Comparison of ENCODE assay signal across 6 cellular contexts in genomic region chr11:64875369-64876225, GRCh38. TPM values are rescaled to one million over a fixed set of nuclear protein-coding genes. Genes with fewer than 3 reads are reported as not detected.
A peak's percentile ranks its signal among the peaks of the same experiment; 100 is the strongest.
DNase-seq lines count a peak whose midpoint lies in the region; ATAC-seq, FAIRE-seq and TF ChIP-seq lines count a peak whose summit lies in the region.

No MANE protein-coding gene starts in this region.

- SMC1A ChIA-PET in GM12878 (lab: Charles Lee; ENCODE audit: uncharacterized antibody, unreplicated experiment): interaction anchor here (0.9 to 11.5 kb wide), 9 partner anchors 10 to 153 kb away, joined by 3 to 227 read pairs (median 4); partner anchors contain the start of gene BATF2

- TF ChIP-seq CTCF in HL-60 (IDR thresholded peaks at IDR 0.05; ENCODE audit: insufficient read depth, low read length) (no peak), GM12878 (IDR thresholded peaks at IDR 0.05 in 2 of 3, conservative IDR thresholded peaks at IDR 0.05 in 1 of 3; ENCODE audit: control insufficient read depth in 2 of 3, extremely low read depth in 1 of 3, insufficient read depth in 1 of 3, low read depth in 3 of 3, low read length in 3 of 3) (no peak), progenitor cell of endocrine pancreas (IDR thresholded peaks at IDR 0.05; ENCODE audit: unreplicated experiment) (no peak)

- peaks cover 3% of the 10 kb centered on the region; the same call in 1 of the 2 replicates for H4K20me1 ChIP-seq in GM12878 (ENCODE audit: control insufficient read depth, insufficient read depth)

- H3K36me3 ChIP-seq in GM12878 (ENCODE audit: control insufficient read depth in 2 of 2, insufficient read depth in 2 of 2, low read length in 1 of 2): peaks cover 0 to 21% of the 10 kb centered on the region in 2 experiments

- in situ Hi-C loops in GM12878 (cut with MboI): no loop called here

- intact Hi-C loops in GM12878 (cut with micrococcal nuclease; ENCODE audit: unreplicated experiment): loop anchor here (2.0 to 10.0 kb wide), 3 partner anchors 17 to 839 kb away; partner anchors contain the start of genes KAT5 and MAP3K11

- no peaks in the 10 kb centered on the region for H3K9me3 ChIP-seq in GM12878 (replicated peaks; ENCODE audit: control insufficient read depth, insufficient read depth, low read length)

- TF ChIP-seq RAD21 in GM12878 (IDR thresholded peaks at IDR 0.05; ENCODE audit: insufficient read depth, low read depth, low read length): no peak

- H3K27me3 Mint-ChIP-seq in progenitor cell of endocrine pancreas: no peaks in the 10 kb centered on the region

- H3K9me3 Mint-ChIP-seq in progenitor cell of endocrine pancreas (ENCODE audit: low read depth): no peaks in the 10 kb centered on the region

- H3K4me3 ChIP-seq in HL-60 (replicated peaks; ENCODE audit: insufficient read depth, low read length) (peak overlapping the region; percentile 86), GM12878 (peak overlapping the region; percentile 89)

- DNase-seq in HL-60 (ENCODE audit: low read depth in 1 of 2, low spot score in 1 of 2) (peak; percentile 80 to 94), GM12878 (ENCODE audit: low read depth, low spot score) (no peak), progenitor cell of endocrine pancreas (ENCODE audit: low spot score, unreplicated experiment) (no peak), HPDE6-E6E7 (ENCODE audit: extremely low spot score) (no peak)

- POLR2A ChIA-PET in GM12878 (lab: Charles Lee): interaction anchor here (0.8 to 19.9 kb wide), 4 partner anchors 11 to 97 kb away, joined by 3 to 620 read pairs (median 5); partner anchors contain the start of gene SF1

- TF ChIP-seq EP300 in GM12878 (IDR thresholded peaks at IDR 0.05; ENCODE audit: borderline replicate concordance in 1 of 2, control insufficient read depth in 1 of 2, low read depth in 2 of 2, low read length in 2 of 2): no peak

- FAIRE-seq in GM12878 (lab: Jason Lieb, UNC): no peak

- peak overlapping the region; percentile 77 for H3K27ac ChIP-seq in HL-60 (replicated peaks)
- peak overlapping the region; percentile 84 for H3K27ac ChIP-seq in GM12878 (ENCODE audit: control insufficient read depth, insufficient read depth)

- peaks cover 84% of the 10 kb centered on the region for H3K79me2 ChIP-seq in GM12878 (ENCODE audit: control insufficient read depth, insufficient read depth, low read length)

- H3K4me1 Mint-ChIP-seq in progenitor cell of endocrine pancreas (ENCODE audit: low read depth): peaks cover 51% of the 10 kb centered on the region

- peaks cover 47% of the 10 kb centered on the region for H3K4me1 ChIP-seq in GM12878 (ENCODE audit: control insufficient read depth, insufficient read depth, low read length)

- H2AFZ ChIP-seq in GM12878 (ENCODE audit: control insufficient read depth, low read depth, low read length): no peak overlapping the region

- ATAC-seq in GM12878 (no peak), HG02798 (IDR thresholded peaks at IDR 0.05; ENCODE audit: poor library complexity, unreplicated experiment) (no peak), HG03097 (IDR thresholded peaks at IDR 0.05; ENCODE audit: low FRiP score, unreplicated experiment) (no peak)

- WGBS in GM12878 (ENCODE audit: insufficient coverage, insufficient replicate concordance, low lambda C conversion rate, missing lambda C conversion rate): 2% methylated on average over 17 of the region's 17 CpGs

- CTCF ChIA-PET in GM12878 (lab: Yijun Ruan, JAX): interaction anchor here (0.9 to 30.0 kb wide), 7 partner anchors 13 to 246 kb away, joined by 3 to 1208 read pairs (median 5); partner anchors contain the start of genes CDC42BPG and FAU

- no peaks in the 10 kb centered on the region for H3K27me3 ChIP-seq in HL-60 (ENCODE audit: insufficient read depth, poor library complexity, severe bottlenecking)
- H3K27me3 ChIP-seq in GM12878 (replicated peaks in 1 of 2; ENCODE audit: control insufficient read depth in 2 of 2, insufficient read depth in 2 of 2, low read length in 1 of 2): no peaks in the 10 kb centered on the region

- H3K4me2 ChIP-seq in GM12878 (ENCODE audit: control insufficient read depth, insufficient read depth): peak overlapping the region; percentile 92

- H3K4me3 Mint-ChIP-seq in progenitor cell of endocrine pancreas (ENCODE audit: low read depth): peak overlapping the region; percentile 95

- H3K36me3 Mint-ChIP-seq in progenitor cell of endocrine pancreas (ENCODE audit: insufficient read depth): peaks cover 8% of the 10 kb centered on the region

- BruUV-seq in GM12878 (replicated peaks; lab: Mats Ljungman, UMichigan): no TSS peak

- TF ChIP-seq POLR2A in GM12878 (IDR thresholded peaks at IDR 0.05; ENCODE audit: low read depth, low read length): peak; percentile 65

- H3K27ac Mint-ChIP-seq in progenitor cell of endocrine pancreas: no peak overlapping the region

- peak overlapping the region; percentile 88 for H3K9ac ChIP-seq in GM12878 (ENCODE audit: control insufficient read depth, insufficient read depth, low read length)

- RAD21 ChIA-PET in GM12878 (lab: Charles Lee; ENCODE audit: unreplicated experiment): interaction anchor here (0.9 to 12.5 kb wide), 5 partner anchors 12 to 25 kb away, joined by 3 to 253 read pairs (median 8); no protein-coding TSS in a partner anchor

RNA-seq across cellular contexts. Expression of gene EHD1, which starts 2.8 kb away (rescaled TPM):
- total RNA-seq in GM12878 (2013; cell fraction: nucleolus; rRNA removed): 122 and 128 TPM in 2 replicates
- 50.9 and 64.6 TPM in 2 replicates for total RNA-seq in GM12878 (2014; rRNA removed)
- 24.3 and 24.5 TPM in 2 replicates for total RNA-seq in GM12878 (2014; rRNA removed; fragmentation: Illumina TruSeq; extraction: Trizol)
- total RNA-seq in GM12878 (2021): 165 and 166 TPM in 2 replicates
- polyA plus RNA-seq in GM12878 (2011; ENCODE audit: low read depth): 43.3 TPM
- polyA plus RNA-seq in GM12878 (2011; rRNA removed): 21.0 and 50.4 TPM in 2 replicates
- 79.0 and 83.3 TPM in 2 replicates for polyA plus RNA-seq in GM12878 (2011; cell fraction: cytosol; rRNA removed)
- polyA plus RNA-seq in GM12878 (2011; cell fraction: nucleus; rRNA removed): 107 and 190 TPM in 2 replicates
- 112 and 125 TPM in 2 replicates for polyA plus RNA-seq in GM12878 (2012)
- 18.9 and 71.4 TPM in 2 replicates for polyA plus RNA-seq in GM12878 (2014; fragmentation: Illumina TruSeq; extraction: Trizol)
- 1 to 10 TPM; 1.0 to 2.2 TPM for polyA plus RNA-seq in GM12878 (2014; fragmentation: Nextera tagmentation; extraction: Ambion mirVana)
- polyA plus RNA-seq in GM12878 (2014; rRNA removed): 68.5 and 102 TPM in 2 replicates
- polyA plus RNA-seq in GM12878 (2016; fragmentation: Nextera tagmentation; extraction: Ambion mirVana): 10 to 100 TPM; 88.1 to 97.5 TPM
- 75.9 and 95.9 TPM in 2 replicates for polyA minus RNA-seq in GM12878 (2011; rRNA and poly(A)+ RNA removed)
- polyA minus RNA-seq in GM12878 (2011; cell fraction: cytosol; rRNA and poly(A)+ RNA removed): 32.5 and 39.8 TPM in 2 replicates
- polyA minus RNA-seq in GM12878 (2011; cell fraction: nucleus; rRNA and poly(A)+ RNA removed): 37.4 and 72.2 TPM in 2 replicates
- 55.0 and 57.2 TPM in 2 replicates for total RNA-seq in progenitor cell of endocrine pancreas

RNA-seq across cellular contexts. Expression of gene CDC42BPG, which starts 31.1 kb away (rescaled TPM):
- total RNA-seq in GM12878 (2013; cell fraction: nucleolus; rRNA removed): 0.73 and 1.6 TPM in 2 replicates
- total RNA-seq in GM12878 (2014; rRNA removed): 0.11 and 1.3 TPM in 2 replicates
- 0.09 TPM in 2 replicates for total RNA-seq in GM12878 (2014; rRNA removed; fragmentation: Illumina TruSeq; extraction: Trizol)
- total RNA-seq in GM12878 (2021): 0.36 and 0.45 TPM in 2 replicates
- polyA plus RNA-seq in GM12878 (2011; ENCODE audit: low read depth): 0.10 TPM
- polyA plus RNA-seq in GM12878 (2011; rRNA removed): 0.04 and 0.12 TPM in 2 replicates
- 0.10 and 0.13 TPM in 2 replicates for polyA plus RNA-seq in GM12878 (2011; cell fraction: cytosol; rRNA removed)
- polyA plus RNA-seq in GM12878 (2011; cell fraction: nucleus; rRNA removed): 0.48 and 0.92 TPM in 2 replicates
- polyA plus RNA-seq in GM12878 (2012): 0.22 and 0.45 TPM in 2 replicates
- 0.03 and 0.46 TPM in 2 replicates for polyA plus RNA-seq in GM12878 (2014; fragmentation: Illumina TruSeq; extraction: Trizol)
- polyA plus RNA-seq in GM12878 (2014; fragmentation: Nextera tagmentation; extraction: Ambion mirVana): under 1 TPM in 1 of 2 experiments, not detected in 1; 0.02 TPM
- 0.44 and 0.53 TPM in 2 replicates for polyA plus RNA-seq in GM12878 (2014; rRNA removed)
- polyA plus RNA-seq in GM12878 (2016; fragmentation: Nextera tagmentation; extraction: Ambion mirVana): under 1 TPM; 0.04 TPM
- 0.05 TPM in 1 of 2 replicates, not detected in the other for polyA minus RNA-seq in GM12878 (2011; rRNA and poly(A)+ RNA removed)
- 0.13 TPM in 1 of 2 replicates, not detected in the other for polyA minus RNA-seq in GM12878 (2011; cell fraction: cytosol; rRNA and poly(A)+ RNA removed)
- 0.19 and 0.24 TPM in 2 replicates for polyA minus RNA-seq in GM12878 (2011; cell fraction: nucleus; rRNA and poly(A)+ RNA removed)
- total RNA-seq in progenitor cell of endocrine pancreas: 20.1 and 21.1 TPM in 2 replicates

RNA-seq across cellular contexts. Expression of gene ATG2A, which starts 41.4 kb away (rescaled TPM):
- total RNA-seq in GM12878 (2013; cell fraction: nucleolus; rRNA removed): 33.5 and 35.5 TPM in 2 replicates
- total RNA-seq in GM12878 (2014; rRNA removed) (7.4 and 10.2 TPM in 2 replicates), GM12878 (2014; rRNA removed; fragmentation: Illumina TruSeq; extraction: Trizol) (2.0 and 2.2 TPM in 2 replicates), GM12878 (2021) (16.5 and 19.0 TPM in 2 replicates), progenitor cell of endocrine pancreas (33.2 and 35.0 TPM in 2 replicates)
- 3.9 TPM for polyA plus RNA-seq in GM12878 (2011; ENCODE audit: low read depth)
- polyA plus RNA-seq in GM12878 (2011; rRNA removed) (0.65 and 2.3 TPM in 2 replicates), GM12878 (2014; fragmentation: Illumina TruSeq; extraction: Trizol) (0.52 and 2.4 TPM in 2 replicates), GM12878 (2014; fragmentation: Nextera tagmentation; extraction: Ambion mirVana) (under 1 TPM; 0.08 to 0.51 TPM), GM12878 (2014; rRNA removed) (7.2 and 13.2 TPM in 2 replicates), GM12878 (2016; fragmentation: Nextera tagmentation; extraction: Ambion mirVana) (1 to 10 TPM; 6.8 to 8.3 TPM)
- 3.6 and 4.5 TPM in 2 replicates for polyA plus RNA-seq in GM12878 (2011; cell fraction: cytosol; rRNA removed)
- polyA plus RNA-seq in GM12878 (2011; cell fraction: nucleus; rRNA removed): 27.0 and 30.1 TPM in 2 replicates
- polyA plus RNA-seq in GM12878 (2012): 12.6 and 13.8 TPM in 2 replicates
- polyA minus RNA-seq in GM12878 (2011; rRNA and poly(A)+ RNA removed): 5.6 and 6.2 TPM in 2 replicates
- 6.5 and 6.8 TPM in 2 replicates for polyA minus RNA-seq in GM12878 (2011; cell fraction: cytosol; rRNA and poly(A)+ RNA removed)
- 20.1 and 25.6 TPM in 2 replicates for polyA minus RNA-seq in GM12878 (2011; cell fraction: nucleus; rRNA and poly(A)+ RNA removed)

RNA-seq across cellular contexts. Expression of gene PPP2R5B, which starts 48.9 kb away (rescaled TPM):
- 8.1 and 8.8 TPM in 2 replicates for total RNA-seq in GM12878 (2013; cell fraction: nucleolus; rRNA removed)
- 2.8 and 3.3 TPM in 2 replicates for total RNA-seq in GM12878 (2014; rRNA removed)
- total RNA-seq in GM12878 (2014; rRNA removed; fragmentation: Illumina TruSeq; extraction: Trizol): 1.2 and 1.7 TPM in 2 replicates
- total RNA-seq in GM12878 (2021): 4.7 and 4.9 TPM in 2 replicates
- 8.8 TPM for polyA plus RNA-seq in GM12878 (2011; ENCODE audit: low read depth)
- polyA plus RNA-seq in GM12878 (2011; rRNA removed): 5.0 and 6.7 TPM in 2 replicates
- 6.8 and 7.2 TPM in 2 replicates for polyA plus RNA-seq in GM12878 (2011; cell fraction: cytosol; rRNA removed)
- polyA plus RNA-seq in GM12878 (2011; cell fraction: nucleus; rRNA removed): 20.9 and 29.4 TPM in 2 replicates
- 11.9 and 13.1 TPM in 2 replicates for polyA plus RNA-seq in GM12878 (2012)
- polyA plus RNA-seq in GM12878 (2014; fragmentation: Illumina TruSeq; extraction: Trizol): 1.4 and 1.8 TPM in 2 replicates
- polyA plus RNA-seq in GM12878 (2014; fragmentation: Nextera tagmentation; extraction: Ambion mirVana): under 1 TPM; 0.08 to 0.11 TPM
- 2.2 and 3.6 TPM in 2 replicates for polyA plus RNA-seq in GM12878 (2014; rRNA removed)
- polyA plus RNA-seq in GM12878 (2016; fragmentation: Nextera tagmentation; extraction: Ambion mirVana): 1 to 10 TPM; 1.7 to 3.1 TPM
- 4.2 and 4.8 TPM in 2 replicates for polyA minus RNA-seq in GM12878 (2011; rRNA and poly(A)+ RNA removed)
- 2.8 and 2.9 TPM in 2 replicates for polyA minus RNA-seq in GM12878 (2011; cell fraction: cytosol; rRNA and poly(A)+ RNA removed)
- 4.1 and 4.3 TPM in 2 replicates for polyA minus RNA-seq in GM12878 (2011; cell fraction: nucleus; rRNA and poly(A)+ RNA removed)
- total RNA-seq in progenitor cell of endocrine pancreas: 14.1 and 15.9 TPM in 2 replicates

Comparison
In these comparisons a context has a peak if more than half of its experiments do, and no peak if none do; other contexts are left out.
1. DNase-seq: peak in HL-60 (2 of 2); none in GM12878 (single experiment), progenitor cell of endocrine pancreas (single experiment) and HPDE6-E6E7 (single experiment).